ENCODE assay signal across 8 cellular contexts in genomic region chrX:41116948-41117347, GRCh38.
DNase-seq lines count a peak whose midpoint lies in the region; ATAC-seq and TF ChIP-seq lines count a peak whose summit lies in the region.

No MANE protein-coding gene starts in this region.

- DNase-seq in GM12864 (ENCODE audit: low read depth) (peak; percentile 65), erythroblast (lab: John Stamatoyannopoulos, UW) (peak; percentile 20 to 36), AG08395 (ENCODE audit: low spot score) (no peak), NCI-H1930 (lab: John Stamatoyannopoulos, UW) (no peak), NK-92 (lab: John Stamatoyannopoulos, UW; ENCODE audit: unreplicated experiment) (no peak), SHP77 treated with DMSO at 0.1 percent for 48 hours (lab: John Stamatoyannopoulos, UW) (no peak)

- peak; percentile 66 for ATAC-seq in GM21381 (IDR thresholded peaks at IDR 0.05; ENCODE audit: unreplicated experiment)
- peak; percentile 72 for ATAC-seq in HG03558 (IDR thresholded peaks at IDR 0.05; ENCODE audit: extremely low read depth, unreplicated experiment)

- no peak overlapping the region for H3K4me3 ChIP-seq in GM12864 (ENCODE audit: low read depth, low read length)

- no peak for TF ChIP-seq POLR2A in erythroblast (IDR thresholded peaks at IDR 0.05; ENCODE audit: low read length)

- no peak for TF ChIP-seq CTCF in GM12864 (IDR thresholded peaks at IDR 0.05; ENCODE audit: low read depth, low read length, missing control alignments)

Comparison
In these comparisons a context has a peak if more than half of its experiments do, and no peak if none do; other contexts are left out.
1. DNase-seq: peak in GM12864 (single experiment) and erythroblast (2 of 2); none in AG08395 (single experiment), NCI-H1930 (0 of 2), NK-92 (single experiment) and SHP77 treated with DMSO at 0.1 percent for 48 hours (single experiment).